ENCODE assay signal across 21 cellular contexts in the genomic region with DNA sequence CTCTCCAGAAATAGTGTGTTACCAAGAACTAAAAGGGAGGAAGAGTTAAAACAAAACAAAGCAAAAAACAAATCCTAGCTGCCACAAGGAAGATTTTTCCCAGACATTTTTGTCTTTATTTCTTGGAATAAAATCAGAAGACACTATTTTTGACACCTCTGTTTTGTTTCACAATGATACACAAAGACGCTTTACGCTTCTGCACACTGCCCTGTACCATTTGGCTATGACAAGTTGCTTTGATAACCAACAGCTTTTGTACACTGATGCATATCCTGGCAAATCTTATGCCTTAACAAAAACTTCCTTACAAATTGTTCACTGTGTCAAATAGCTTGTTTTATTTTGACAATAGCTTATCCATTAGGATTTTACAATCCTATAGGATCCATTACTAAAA.
DNase-seq lines count a peak whose midpoint lies in the region; ATAC-seq, FAIRE-seq and TF ChIP-seq lines count a peak whose summit lies in the region.
"Had no signal": no experiment of that assay in that cellular context is flagged by ENCODE, and none has a peak within 500 bp of the region (broad histone marks: within the 10 kb centered on the region; RNA-seq: fewer than 3 reads in every experiment).

No MANE protein-coding gene starts in this region.

- no peak overlapping the region for H2BK120ac ChIP-seq in neuronal stem cell (ENCODE audit: low read depth, low read length)

- H3K14ac ChIP-seq in neuronal stem cell (ENCODE audit: low read length): no peak overlapping the region

- peak; percentile 87 for FAIRE-seq in H54 (lab: Jason Lieb, UNC)
- FAIRE-seq: G401.6, GM12892 had no signal

- H3K4ac ChIP-seq in neuronal stem cell (ENCODE audit: low read length): no peak overlapping the region

- H3K4me1 ChIP-seq in neuronal stem cell (ENCODE audit: control insufficient read depth in 2 of 2, insufficient read depth in 1 of 2, low read depth in 1 of 2, low read length in 2 of 2): peaks cover 8 to 24% of the 10 kb centered on the region in 2 donors
- H3K4me1 ChIP-seq in sigmoid colon: peaks cover 0 to 99% (median 83%) of the 10 kb centered on the region in 4 donors
- H3K4me1 ChIP-seq in prostate gland (replicated peaks): no peaks in the 10 kb centered on the region
- H3K4me1 ChIP-seq in osteoblast (ENCODE audit: insufficient read depth, low read length): peaks cover 17% of the 10 kb centered on the region

- TF ChIP-seq CTCF in dorsolateral prefrontal cortex (IDR thresholded peaks at IDR 0.05 in 54 of 56, conservative IDR thresholded peaks at IDR 0.05 in 2 of 56; ENCODE audit: low read depth in 1 of 56, partially characterized antibody in 56 of 56) (no peak), sigmoid colon (IDR thresholded peaks at IDR 0.05) (no peak), prostate gland (IDR thresholded peaks at IDR 0.05) (no peak), osteoblast (IDR thresholded peaks at IDR 0.05; ENCODE audit: extremely low read depth, low read depth, low read length) (no peak)

- H3K79me2 ChIP-seq in osteoblast (ENCODE audit: insufficient read depth, low read length): peaks cover 13% of the 10 kb centered on the region

- intact Hi-C loops in dorsolateral prefrontal cortex (cut with DNase I) (no loop called here), sigmoid colon (cut with DNase I) (no loop called here), prostate gland (cut with DNase I) (no loop called here)

- no peak overlapping the region for H3K23ac ChIP-seq in neuronal stem cell (ENCODE audit: low read depth, low read length, poor library complexity)

- H3K9me3 ChIP-seq in neuronal stem cell (replicated peaks in 1 of 2; ENCODE audit: control insufficient read depth in 2 of 2, insufficient read depth in 1 of 2, low read depth in 1 of 2, low read length in 2 of 2) (no peaks in the 10 kb centered on the region), sigmoid colon (no peaks in the 10 kb centered on the region), prostate gland (no peaks in the 10 kb centered on the region), osteoblast (ENCODE audit: low read depth, low read length) (no peaks in the 10 kb centered on the region)
- H3K9me3 ChIP-seq: BLaER1, Caco-2 had no signal

- ATAC-seq in HG03135 (IDR thresholded peaks at IDR 0.05; ENCODE audit: unreplicated experiment): no peak
- ATAC-seq: CD8-positive, alpha-beta T cell had no signal

- H3K4me3 ChIP-seq in dorsolateral prefrontal cortex (no peak overlapping the region), neuronal stem cell (ENCODE audit: low read length in 2 of 2) (no peak overlapping the region), sigmoid colon (no peak overlapping the region), prostate gland (no peak overlapping the region), osteoblast (ENCODE audit: insufficient read depth, low read length) (no peak overlapping the region)
- H3K4me3 ChIP-seq: BLaER1 had no signal

- no peak overlapping the region for H2AK5ac ChIP-seq in neuronal stem cell (ENCODE audit: low read depth, low read length)

- H3K27me3 ChIP-seq in dorsolateral prefrontal cortex (no peaks in the 10 kb centered on the region), neuronal stem cell (ENCODE audit: control insufficient read depth in 3 of 3, insufficient read depth in 3 of 3, low read depth in 1 of 3, low read length in 3 of 3) (no peaks in the 10 kb centered on the region), sigmoid colon (no peaks in the 10 kb centered on the region), prostate gland (replicated peaks; ENCODE audit: insufficient read depth) (no peaks in the 10 kb centered on the region), osteoblast (ENCODE audit: insufficient read depth, low read length) (no peaks in the 10 kb centered on the region)
- H3K27me3 ChIP-seq: BLaER1 had no signal

- H2BK5ac ChIP-seq in neuronal stem cell (ENCODE audit: low read length): no peak overlapping the region

- no peak overlapping the region for H4K91ac ChIP-seq in neuronal stem cell (ENCODE audit: low read depth, low read length, poor library complexity)

- DNase-seq in H54 (ENCODE audit: insufficient read length, low spot score) (no peak), dorsolateral prefrontal cortex (no peak), neuronal stem cell (ENCODE audit: low spot score) (no peak), sigmoid colon (no peak), prostate gland (ENCODE audit: low spot score) (no peak), osteoblast (ENCODE audit: insufficient read length, low spot score, missing footprints) (no peak)
- no peak for DNase-seq in activated naive CD4-positive, alpha-beta T cell treated with Interleukin-2 at 50 U/mL for 16 hours
- DNase-seq: Caco-2; CD4-positive, CD25-positive, alpha-beta regulatory T cell; CD8-positive, alpha-beta T cell; DMS153; DND-41; GOT3; H7; HCEC 1CT had no signal

- no peak overlapping the region for H3K9ac ChIP-seq in neuronal stem cell (ENCODE audit: low read depth, low read length, poor library complexity)
- H3K9ac ChIP-seq: BLaER1 had no signal

- H3K4me2 ChIP-seq in neuronal stem cell (ENCODE audit: insufficient read depth, low read length, poor library complexity, severe bottlenecking) (no peak overlapping the region), osteoblast (ENCODE audit: insufficient read depth, low read length) (no peak overlapping the region)
- H3K4me2 ChIP-seq: BLaER1 had no signal

- H3K79me1 ChIP-seq in neuronal stem cell (ENCODE audit: low read depth, low read length): no peaks in the 10 kb centered on the region

- H2BK15ac ChIP-seq in neuronal stem cell (ENCODE audit: low read length): no peak overlapping the region

- H3K36me3 ChIP-seq in neuronal stem cell (replicated peaks in 1 of 2; ENCODE audit: control insufficient read depth in 2 of 2, insufficient read depth in 2 of 2, low read length in 2 of 2) (peaks cover 0 to 2% of the 10 kb centered on the region in 2 donors), sigmoid colon (no peaks in the 10 kb centered on the region), prostate gland (no peaks in the 10 kb centered on the region), osteoblast (ENCODE audit: insufficient read depth, low read length) (peaks cover 5% of the 10 kb centered on the region)

- peaks cover 5% of the 10 kb centered on the region for H4K20me1 ChIP-seq in osteoblast (ENCODE audit: insufficient read depth, low read length)

- H2AFZ ChIP-seq in neuronal stem cell (ENCODE audit: low read length) (no peak overlapping the region), osteoblast (ENCODE audit: low read length) (no peak overlapping the region)

- no peak overlapping the region for H2BK12ac ChIP-seq in neuronal stem cell (ENCODE audit: low read length)

- WGBS in neuronal stem cell (ENCODE audit: extremely low coverage in 2 of 2, insufficient read length in 2 of 2, insufficient replicate concordance in 1 of 2), 2 donors: no CpG with 5 or more reads among the region's 2 CpGs
- 80 to 96% methylated on average over 2 of the region's 2 CpGs for WGBS in sigmoid colon, 2 donors
- 79% methylated on average over 2 of the region's 2 CpGs for WGBS in prostate gland

- no peak overlapping the region for H4K8ac ChIP-seq in neuronal stem cell (ENCODE audit: low read depth, low read length)

- H3K18ac ChIP-seq in neuronal stem cell (ENCODE audit: low read length): peak overlapping the region; percentile 86

- TF ChIP-seq POLR2A in H54 (IDR thresholded peaks at IDR 0.05; ENCODE audit: low read depth, low read length): no peak
- no peak for TF ChIP-seq POLR2A in sigmoid colon (IDR thresholded peaks at IDR 0.05)
- no peak for TF ChIP-seq POLR2A in prostate gland (IDR thresholded peaks at IDR 0.05)

- peak overlapping the region in 31 of 59 donors; percentile 1 to 69 (median 30) for H3K27ac ChIP-seq in dorsolateral prefrontal cortex
- H3K27ac ChIP-seq in neuronal stem cell (replicated peaks; ENCODE audit: low read length): no peak overlapping the region
- H3K27ac ChIP-seq in sigmoid colon: peak overlapping the region in 3 of 4 donors; percentile 24 to 80 (median 75)
- no peak overlapping the region for H3K27ac ChIP-seq in prostate gland
- H3K27ac ChIP-seq in osteoblast (ENCODE audit: low read depth, low read length): no peak overlapping the region
- H3K27ac ChIP-seq: 22Rv1, BLaER1, C4-2B had no signal

- TF ChIP-seq EP300 in sigmoid colon (IDR thresholded peaks at IDR 0.05): no peak

Comparison
In these comparisons a context has a peak if more than half of its experiments do, and no peak if none do; other contexts are left out.
1. H3K27ac ChIP-seq: peak in dorsolateral prefrontal cortex (31 of 59) and sigmoid colon (3 of 4); none in neuronal stem cell (single experiment), prostate gland (0 of 2) and osteoblast (single experiment).